ENCODE assay signal across 8 cellular contexts in the genomic region with DNA sequence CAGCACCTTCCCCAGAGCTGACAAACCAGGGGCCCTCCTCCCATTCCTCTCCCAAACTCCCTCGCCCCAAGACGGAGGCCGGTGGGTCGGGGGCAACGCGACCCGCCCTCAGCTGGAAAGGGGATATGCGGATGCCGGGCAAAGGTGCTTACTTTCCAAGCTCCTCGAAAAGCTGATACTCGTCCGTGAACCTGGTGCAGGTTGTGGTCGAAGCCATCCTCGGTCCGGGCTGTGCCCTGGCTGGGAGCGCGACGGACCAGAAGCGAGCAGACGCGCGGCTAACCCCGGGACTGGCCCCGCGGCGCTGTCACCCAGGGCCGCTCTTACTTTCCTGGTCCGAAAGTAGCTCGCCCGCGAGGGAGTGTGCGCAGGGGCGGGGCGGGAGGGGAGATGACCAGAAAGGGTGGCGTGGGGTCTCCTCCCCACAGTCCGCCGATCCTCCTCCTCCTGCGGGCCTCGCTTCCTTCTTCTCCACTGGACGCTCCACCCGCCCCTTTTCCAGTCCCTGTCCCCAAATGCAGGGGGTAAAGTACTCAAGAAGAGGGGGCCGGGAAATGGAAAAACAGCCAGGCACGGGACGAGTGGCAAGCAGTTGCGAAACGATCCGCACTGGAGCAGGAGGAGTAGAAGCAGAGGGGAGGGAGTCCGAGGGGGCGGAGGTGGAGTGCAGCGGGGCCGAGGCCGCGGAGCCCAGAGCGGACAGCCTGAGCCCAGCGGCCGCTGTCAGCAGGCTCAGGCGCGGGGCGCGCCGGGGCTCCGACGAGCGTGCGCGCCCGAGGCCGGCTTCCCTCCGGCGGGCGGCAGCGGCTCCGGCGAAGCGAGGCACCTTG.
DNase-seq lines count a peak whose midpoint lies in the region; TF ChIP-seq lines count a peak whose summit lies in the region.

No MANE protein-coding gene starts in this region.

- H3K9me3 ChIP-seq in HAP-1: no peaks in the 10 kb centered on the region

- no peaks in the 10 kb centered on the region for H3K36me3 ChIP-seq in HAP-1 (replicated peaks)

- peak overlapping the region; percentile 62 for H3K4me3 ChIP-seq in HAP-1

- peaks cover 28% of the 10 kb centered on the region for H3K4me1 ChIP-seq in HAP-1

- H3K27me3 ChIP-seq in HAP-1 (ENCODE audit: low read depth): no peaks in the 10 kb centered on the region

- peak; percentile 48 for TF ChIP-seq POLR2A in GM15510 (IDR thresholded peaks at IDR 0.05; ENCODE audit: borderline replicate concordance, extremely low read depth, insufficient read length)

- DNase-seq in HAP-1 (ENCODE audit: low spot score in 2 of 2) (peak; percentile 51 to 78), NAMALWA (ENCODE audit: low spot score) (peak; percentile 49), dedifferentiated amniotic fluid mesenchymal stem cell (ENCODE audit: extremely low spot score) (peak; percentile 59), left kidney (ENCODE audit: low read depth, low spot score) (peak; percentile 91), NCI-H2171 treated with DMSO at 0.1 percent for 48 hours (lab: John Stamatoyannopoulos, UW) (no peak)
- peak; percentile 42 to 49 for DNase-seq in activated CD4-positive, alpha-beta T cell treated with anti-CD3 and anti-CD28 coated beads for 4 hours
- DNase-seq in stimulated activated CD4-positive, alpha-beta T cell treated with anti-CD3 and anti-CD28 coated beads, Interleukin-1b, Interleukin-23, amount 100 ng/mL, for 48 hours: peak; percentile 51

- in situ Hi-C loops in HAP-1 (cut with MboI; ENCODE audit: low sequenced_read_pairs): loop anchor here (10.0 kb wide), 1 partner anchor 206 kb away; no protein-coding TSS in a partner anchor
